In the genomic region with DNA sequence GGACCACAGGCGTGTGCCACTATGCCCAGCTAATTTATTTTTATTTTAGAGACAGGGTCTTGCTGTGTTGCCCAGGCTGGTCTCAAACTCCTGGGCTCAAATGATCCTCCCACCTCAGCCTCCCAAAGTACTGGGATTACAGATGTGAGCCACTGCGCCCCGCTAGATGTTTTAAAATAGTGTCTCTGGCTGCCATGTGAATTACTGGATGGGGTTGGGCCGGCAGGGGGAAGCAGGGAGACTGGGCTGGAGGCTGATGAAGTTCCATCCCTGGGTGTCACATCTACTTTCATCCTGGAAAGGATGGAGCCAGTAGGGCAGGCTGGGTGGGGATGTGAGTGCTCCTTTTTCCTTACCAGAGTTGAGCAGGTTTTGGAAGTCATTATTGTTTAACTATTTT, we compare ENCODE assay signal across 11 cellular contexts. TPM values are rescaled to one million over a fixed set of nuclear protein-coding genes. Genes with fewer than 3 reads are reported as not detected.
A peak's percentile ranks its signal among the peaks of the same experiment; 100 is the strongest.
DNase-seq lines count a peak whose midpoint lies in the region; ATAC-seq, FAIRE-seq and TF ChIP-seq lines count a peak whose summit lies in the region.
"Had no signal": no experiment of that assay in that cellular context is flagged by ENCODE, and none has a peak within 500 bp of the region (broad histone marks: within the 10 kb centered on the region; RNA-seq: fewer than 3 reads in every experiment).

No MANE protein-coding gene starts in this region.

- H3K9me3 ChIP-seq in IMR-90 (ENCODE audit: control insufficient read depth, insufficient read depth, low read length) (no peaks in the 10 kb centered on the region), K562 (replicated peaks; ENCODE audit: control insufficient read depth, insufficient read depth, low read depth, low read length) (no peaks in the 10 kb centered on the region), sigmoid colon (no peaks in the 10 kb centered on the region)
- H3K9me3 ChIP-seq: adrenal gland had no signal

- TF ChIP-seq POLR2A in IMR-90 (IDR thresholded peaks at IDR 0.05; ENCODE audit: low read depth, low read length) (no peak), K562 (conservative IDR thresholded peaks at IDR 0.05) (no peak), sigmoid colon (IDR thresholded peaks at IDR 0.05) (no peak)

- DNase-seq in DMS114 treated with DMSO at 0.1 percent for 48 hours (lab: John Stamatoyannopoulos, UW; ENCODE audit: unreplicated experiment) (peak; percentile 7), IMR-90 (peak; percentile 7), K562 (ENCODE audit: extremely low read depth in 1 of 4, low spot score in 3 of 4) (peak; percentile 50 to 61 (median 55)), lung microvascular endothelial cell (ENCODE audit: low read depth in 2 of 2) (peak; percentile 17 to 27), sigmoid colon (no peak)
- DNase-seq in activated naive CD4-positive, alpha-beta T cell treated with Interleukin-2 at 50 U/mL for 16 hours: no peak
- DNase-seq: activated B cell treated with CpG ODN at 0.5 μM for 24 hours, NCI-H2081 treated with DMSO at 0.1 percent for 48 hours had no signal

- H2AFZ ChIP-seq in IMR-90 (replicated peaks; ENCODE audit: low read length, poor library complexity) (no peak overlapping the region), K562 (ENCODE audit: low read depth, low read length) (no peak overlapping the region)

- H3K27ac ChIP-seq in IMR-90 (ENCODE audit: insufficient read depth, low read length): no peak overlapping the region
- H3K27ac ChIP-seq in K562 (ENCODE audit: extremely low read depth, low read depth, low read length): no peak overlapping the region
- no peak overlapping the region for H3K27ac ChIP-seq in sigmoid colon
- H3K27ac ChIP-seq: adrenal gland had no signal

- H3K79me2 ChIP-seq in K562 (ENCODE audit: control insufficient read depth, insufficient read depth, low read length): no peaks in the 10 kb centered on the region

- TF ChIP-seq EP300 in K562 (IDR thresholded peaks at IDR 0.05; ENCODE audit: low read length) (no peak), sigmoid colon (IDR thresholded peaks at IDR 0.05) (no peak)

- dilution Hi-C loops in IMR-90 (cut with HindIII; ENCODE audit: low sequenced_read_pairs, unreplicated experiment): no loop called here

- H3K4me2 ChIP-seq in IMR-90 (ENCODE audit: low read depth, low read length) (no peak overlapping the region), K562 (ENCODE audit: insufficient read depth, low read length) (no peak overlapping the region)

- no peaks in the 10 kb centered on the region for H3K9me1 ChIP-seq in IMR-90 (ENCODE audit: insufficient read depth, low read length)
- no peaks in the 10 kb centered on the region for H3K9me1 ChIP-seq in K562 (ENCODE audit: control insufficient read depth, insufficient read depth, low read length)

- no peak overlapping the region for H3K9ac ChIP-seq in IMR-90 (ENCODE audit: low read depth, low read length)
- H3K9ac ChIP-seq in K562 (ENCODE audit: insufficient read depth in 1 of 2, low read depth in 2 of 2, low read length in 2 of 2): no peak overlapping the region

- no peak overlapping the region for H2BK5ac ChIP-seq in IMR-90 (ENCODE audit: low read depth, low read length, poor library complexity, severe bottlenecking)

- CTCF ChIA-PET in IMR-90 (lab: Yijun Ruan, JAX): no interaction called here
- CTCF ChIA-PET in K562 (lab: Yijun Ruan, JAX; ENCODE audit: low intra/inter-chr PET ratio): interaction anchor here (0.7 kb wide), 1 partner anchor 177 kb away, joined by 3 read pairs; no protein-coding TSS in a partner anchor

- ATAC-seq in IMR-90 (ENCODE audit: low read depth) (no peak), K562 (peak; percentile 91), HG02938 (IDR thresholded peaks at IDR 0.05; ENCODE audit: unreplicated experiment) (no peak), HG03565 (IDR thresholded peaks at IDR 0.05; ENCODE audit: unreplicated experiment) (no peak)

- H3K18ac ChIP-seq in IMR-90 (ENCODE audit: low read depth, low read length): no peak overlapping the region

- in situ Hi-C loops in IMR-90 (cut with MboI; ENCODE audit: low sequenced_read_pairs) (loop anchor here (5.0 kb wide), 1 partner anchor 179 kb away; no protein-coding TSS in a partner anchor), K562 (cut with MboI) (no loop called here)

- H3K27me3 ChIP-seq in IMR-90 (ENCODE audit: control insufficient read depth, insufficient read depth, low read length) (peaks cover 8% of the 10 kb centered on the region; the same call in 1 of the 2 replicates), K562 (ENCODE audit: control insufficient read depth in 2 of 2, insufficient read depth in 2 of 2, low read length in 2 of 2) (peaks cover 7 to 14% of the 10 kb centered on the region in 2 experiments; a peak in 4 of 5 replicates), sigmoid colon (peaks cover 0 to 14% (median 0%) of the 10 kb centered on the region in 3 donors)
- H3K27me3 ChIP-seq: adrenal gland had no signal

- no peak overlapping the region for H3K23ac ChIP-seq in IMR-90 (ENCODE audit: low read depth, low read length)

- intact Hi-C loops in IMR-90 (cut with micrococcal nuclease) (no loop called here), K562 (cut with micrococcal nuclease) (loop anchor here (5.0 kb wide), 1 partner anchor 34 kb away; no protein-coding TSS in a partner anchor), sigmoid colon (cut with DNase I) (no loop called here)

- H4K8ac ChIP-seq in IMR-90 (ENCODE audit: low read depth in 2 of 2, low read length in 2 of 2): no peak overlapping the region

- POLR2A ChIA-PET in IMR-90 (lab: Charles Lee; ENCODE audit: unreplicated experiment) (no interaction called here), K562 (lab: Yijun Ruan, JAX) (no interaction called here)

- TF ChIP-seq CTCF in IMR-90 (conservative IDR thresholded peaks at IDR 0.05; ENCODE audit: low read depth, low read length): peak; percentile 35
- peak; percentile 56 to 82 (median 67) for TF ChIP-seq CTCF in K562 (IDR thresholded peaks at IDR 0.05 in 2 of 3, conservative IDR thresholded peaks at IDR 0.05 in 1 of 3; ENCODE audit: insufficient read depth in 2 of 3, low read depth in 1 of 3, low read length in 3 of 3)
- TF ChIP-seq CTCF in sigmoid colon (IDR thresholded peaks at IDR 0.05): no peak

- no peak overlapping the region for H4K91ac ChIP-seq in IMR-90 (ENCODE audit: insufficient read depth, low read depth, low read length)

- TF ChIP-seq RAD21 in IMR-90 (IDR thresholded peaks at IDR 0.05; ENCODE audit: low read length) (peak; percentile 30; the same call in 1 of the 2 replicates), K562 (CRISPR knock-in tag; conservative IDR thresholded peaks at IDR 0.05 in 1 of 2, IDR thresholded peaks at IDR 0.05 in 1 of 2) (peak; percentile 24 to 64; a peak in 3 of 4 replicates)

- no peaks in the 10 kb centered on the region for H3K79me1 ChIP-seq in IMR-90 (ENCODE audit: low read depth in 1 of 2, low read length in 2 of 2)

- H2BK15ac ChIP-seq in IMR-90 (ENCODE audit: low read depth, low read length): no peak overlapping the region

- H2BK20ac ChIP-seq in IMR-90 (ENCODE audit: low read depth, low read length): no peak overlapping the region

- H3K36me3 ChIP-seq in IMR-90 (ENCODE audit: control insufficient read depth, insufficient read depth, low read length) (no peaks in the 10 kb centered on the region), K562 (ENCODE audit: control insufficient read depth, insufficient read depth, low read length) (no peaks in the 10 kb centered on the region), sigmoid colon (no peaks in the 10 kb centered on the region)
- H3K36me3 ChIP-seq: adrenal gland had no signal

- no TSS peak for BruUV-seq in IMR-90 (replicated peaks; lab: Mats Ljungman, UMichigan)
- no TSS peak for BruUV-seq in K562 (replicated peaks; lab: Mats Ljungman, UMichigan)

- H2AK5ac ChIP-seq in IMR-90 (ENCODE audit: low read depth, low read length): no peak overlapping the region

- H2BK120ac ChIP-seq in IMR-90 (ENCODE audit: low read depth, low read length): no peak overlapping the region

- peak; percentile 44 for FAIRE-seq in K562 (lab: Jason Lieb, UNC)

- H2AK9ac ChIP-seq in IMR-90 (replicated peaks; ENCODE audit: low read depth, low read length, poor library complexity): no peak overlapping the region

- H3K4ac ChIP-seq in IMR-90 (ENCODE audit: low read depth, low read length): no peak overlapping the region

- H3K14ac ChIP-seq in IMR-90 (replicated peaks; ENCODE audit: low read depth, low read length): no peak overlapping the region

- no peak overlapping the region for H4K5ac ChIP-seq in IMR-90 (ENCODE audit: low read depth, low read length)

- H3K56ac ChIP-seq in IMR-90 (ENCODE audit: extremely low read depth, insufficient read depth, low read length): no peak overlapping the region

- H4K20me1 ChIP-seq in IMR-90 (ENCODE audit: insufficient read depth, low read length) (no peaks in the 10 kb centered on the region), K562 (replicated peaks; ENCODE audit: control insufficient read depth, insufficient read depth, low read length) (no peaks in the 10 kb centered on the region)

- H3K4me1 ChIP-seq in IMR-90 (ENCODE audit: control insufficient read depth, insufficient read depth, low read length) (no peaks in the 10 kb centered on the region), K562 (replicated peaks in 1 of 2; ENCODE audit: control insufficient read depth in 2 of 2, insufficient read depth in 2 of 2, low read length in 2 of 2) (no peaks in the 10 kb centered on the region; a peak in 1 of 5 replicates), sigmoid colon (no peaks in the 10 kb centered on the region)
- H3K4me1 ChIP-seq: adrenal gland had no signal

- no peak overlapping the region for H3K4me3 ChIP-seq in IMR-90 (ENCODE audit: insufficient read depth, low read depth, low read length)
- H3K4me3 ChIP-seq in K562: no peak overlapping the region
- no peak overlapping the region for H3K4me3 ChIP-seq in sigmoid colon
- H3K4me3 ChIP-seq: adrenal gland had no signal

- WGBS in IMR-90 (ENCODE audit: extremely low coverage in 2 of 2, insufficient read length in 1 of 2), 2 experiments: no CpG with 5 or more reads among the region's 4 CpGs
- WGBS in K562 (ENCODE audit: insufficient coverage, low coverage, missing lambda C conversion rate): 4% methylated on average over 4 of the region's 4 CpGs
- WGBS in sigmoid colon, 2 donors: 42 to 76% methylated on average over 4 of the region's 4 CpGs

RNA-seq across cellular contexts. Expression of gene DNAH10, which starts 46.1 kb away (rescaled TPM):
- 0.18 and 0.28 TPM in 2 replicates for total RNA-seq in IMR-90 (2012; rRNA removed)
- polyA plus RNA-seq in IMR-90 (2012; rRNA removed): 0.22 TPM in 2 replicates
- polyA plus RNA-seq in IMR-90 (2012; cell fraction: cytosol; rRNA removed): 0.16 and 0.18 TPM in 2 replicates
- polyA plus RNA-seq in IMR-90 (2012; cell fraction: nucleus; rRNA removed; ENCODE audit: low replicate concordance): 0.45 and 0.58 TPM in 2 replicates
- 0.16 and 0.46 TPM in 2 replicates for total RNA-seq in K562 (2011; cell fraction: chromatin; rRNA removed; ENCODE audit: low replicate concordance)
- total RNA-seq in K562 (2011; cell fraction: nucleolus; rRNA removed): under 0.01 and 0.13 TPM in 2 replicates
- 0.07 TPM in 1 of 2 replicates, not detected in the other for total RNA-seq in K562 (2011; cell fraction: nucleoplasm; rRNA removed)
- 0.05 and 0.08 TPM in 2 replicates for total RNA-seq in K562 (2014; rRNA removed)
- 0.03 and 0.04 TPM in 2 replicates for total RNA-seq in K562 (2014; rRNA removed; fragmentation: Illumina TruSeq; extraction: Trizol)
- total RNA-seq in K562 (2015; rRNA removed; fragmentation: Illumina TruSeq; extraction: Trizol): 0.04 TPM in 2 replicates
- total RNA-seq in K562 (2021): 0.04 and 0.07 TPM in 2 replicates
- polyA plus RNA-seq in K562 (2011; rRNA removed): 0.01 and 0.06 TPM in 2 replicates
- polyA plus RNA-seq in K562 (2011; cell fraction: cytosol; rRNA removed): under 0.01 TPM in 1 of 2 replicates, not detected in the other
- polyA plus RNA-seq in K562 (2011; cell fraction: nucleus; rRNA removed): 0.15 and 0.26 TPM in 2 replicates
- polyA plus RNA-seq in K562 (2012): 0.07 and 0.54 TPM in 2 replicates
- 0.01 TPM in 2 replicates for polyA plus RNA-seq in K562 (2014; fragmentation: Illumina TruSeq; extraction: Trizol)
- under 1 TPM in 1 of 2 experiments, not detected in 1; 0.01 TPM for polyA plus RNA-seq in K562 (2014; fragmentation: Nextera tagmentation; extraction: Ambion mirVana)
- 0.01 TPM in 1 of 2 replicates, not detected in the other for polyA plus RNA-seq in K562 (2014; rRNA removed)
- 0.07 and 0.18 TPM in 2 replicates for polyA minus RNA-seq in K562 (2011; rRNA and poly(A)+ RNA removed)
- not detected in 2 replicates for polyA minus RNA-seq in K562 (2011; cell fraction: cytosol; rRNA and poly(A)+ RNA removed)
- 0.11 and 0.13 TPM in 2 replicates for polyA minus RNA-seq in K562 (2011; cell fraction: nucleus; rRNA and poly(A)+ RNA removed)
- not detected in 2 replicates for total RNA-seq in lung microvascular endothelial cell
- total RNA-seq in sigmoid colon: under 1 TPM in 2 of 4 donors, not detected in 2; under 0.01 to 0.16 TPM
- under 1 TPM in 1 of 3 donors, not detected in 2; 0.29 TPM for polyA plus RNA-seq in sigmoid colon

Comparison
In these comparisons a context has a peak if more than half of its experiments do, and no peak if none do; other contexts are left out.
1. DNase-seq: peak in DMS114 treated with DMSO at 0.1 percent for 48 hours (single experiment), IMR-90 (single experiment), K562 (4 of 4) and lung microvascular endothelial cell (2 of 2); none in sigmoid colon (single experiment) and activated naive CD4-positive, alpha-beta T cell treated with Interleukin-2 at 50 U/mL for 16 hours (single experiment).
2. CTCF ChIP-seq: peak in IMR-90 (single experiment) and K562 (3 of 3); none in sigmoid colon (0 of 4).